16 cellular contexts compared by ENCODE assay signal in the genomic region with DNA sequence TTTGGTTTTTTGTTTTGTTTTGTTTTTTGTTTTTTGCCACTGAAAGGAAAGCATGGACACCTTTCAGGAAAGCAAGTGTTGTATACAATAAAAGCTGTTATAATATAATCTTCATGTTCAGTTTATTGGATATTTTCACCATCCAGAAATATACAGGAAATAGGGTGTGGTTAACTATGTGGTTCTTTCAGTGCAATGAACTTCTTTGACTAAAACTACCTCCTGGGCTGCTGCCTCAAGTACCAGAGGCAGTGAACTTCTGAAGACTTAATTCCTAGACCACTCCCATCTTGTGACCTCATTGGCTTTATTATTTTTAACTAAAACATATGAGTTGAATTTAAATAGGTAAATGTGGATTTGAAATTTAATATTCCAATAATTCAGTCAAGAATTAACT. TPM values are rescaled to one million over a fixed set of nuclear protein-coding genes. Genes with fewer than 3 reads are reported as not detected.
DNase-seq lines count a peak whose midpoint lies in the region; ATAC-seq and TF ChIP-seq lines count a peak whose summit lies in the region.
"Had no signal": no experiment of that assay in that cellular context is flagged by ENCODE, and none has a peak within 500 bp of the region (broad histone marks: within the 10 kb centered on the region; RNA-seq: fewer than 3 reads in every experiment).

No MANE protein-coding gene starts in this region.

- H3K9me3 Mint-ChIP-seq in CD4-positive, alpha-beta T cell, result no peaks in the 10 kb centered on the region
- H3K9me3 Mint-ChIP-seq in T-cell, result no peaks in the 10 kb centered on the region
- H3K9me3 Mint-ChIP-seq in effector memory CD8-positive, alpha-beta T cell, result no peaks in the 10 kb centered on the region

- no peaks in the 10 kb centered on the region for H3K36me3 Mint-ChIP-seq in CD4-positive, alpha-beta T cell (ENCODE audit: low read depth)
- H3K36me3 Mint-ChIP-seq in T-cell, result no peaks in the 10 kb centered on the region
- no peaks in the 10 kb centered on the region for H3K36me3 Mint-ChIP-seq in effector memory CD8-positive, alpha-beta T cell (ENCODE audit: insufficient read depth)

- POLR2A ChIA-PET in CD4-positive, alpha-beta T cell (lab: Charles Lee), result interaction anchor here (0.9 to 2.4 kb wide), 4 partner anchors 21 to 135 kb away, joined by 3 to 7 read pairs (median 6); partner anchors contain the start of gene TBL1XR1
- POLR2A ChIA-PET in T-cell (lab: Charles Lee), result no interaction called here

- H3K27ac Mint-ChIP-seq in CD4-positive, alpha-beta T cell, result peak overlapping the region; percentile 72
- H3K27ac Mint-ChIP-seq in T-cell, result peak overlapping the region; percentile 58 to 61
- H3K27ac Mint-ChIP-seq in effector memory CD8-positive, alpha-beta T cell, result peak overlapping the region in 1 of 2 donors; percentile 70

- H4K20me1 ChIP-seq in DND-41 (ENCODE audit: insufficient read depth, low read length), result no peaks in the 10 kb centered on the region

- H3K4me1 Mint-ChIP-seq in CD4-positive, alpha-beta T cell (ENCODE audit: low read depth), result peaks cover 47% of the 10 kb centered on the region
- H3K4me1 Mint-ChIP-seq in T-cell, result peaks cover 33 to 50% (median 39%) of the 10 kb centered on the region in 3 donors
- peaks cover 7% of the 10 kb centered on the region in 2 donors for H3K4me1 Mint-ChIP-seq in effector memory CD8-positive, alpha-beta T cell (ENCODE audit: low read depth in 2 of 2)

- H3K4me3 ChIP-seq in DND-41 (ENCODE audit: low read depth in 1 of 2, low read length in 2 of 2) (no peak overlapping the region), heart left ventricle (no peak overlapping the region)
- H3K4me3 ChIP-seq: HAP-1, Peyer's patch had no signal

- DNase-seq in CD4-positive, alpha-beta T cell, result no peak
- DNase-seq in DND-41 (peak; percentile 41), T-cell (peak in 2 of 34 experiments; percentile 4 to 14), HuH-7 (ENCODE audit: low spot score) (no peak), heart left ventricle (no peak), NCI-H2196 (lab: John Stamatoyannopoulos, UW; ENCODE audit: unreplicated experiment) (no peak)
- no peak for DNase-seq in effector memory CD8-positive, alpha-beta T cell
- DNase-seq: BE2C, DMS153, NCI-H1048, NCI-H1694 treated with DMSO at 0.1 percent for 48 hours, NCI-H446, NCI-H748 treated with DMSO at 0.1 percent for 48 hours, Peyer's patch, Right ventricle myocardium superior had no signal

- H3K27me3 ChIP-seq in CD4-positive, alpha-beta T cell (ENCODE audit: control insufficient read depth, insufficient read depth, low read length), result no peaks in the 10 kb centered on the region
- H3K27me3 ChIP-seq in DND-41 (ENCODE audit: insufficient read depth, low read length, poor library complexity), result no peaks in the 10 kb centered on the region
- no peaks in the 10 kb centered on the region for H3K27me3 ChIP-seq in heart left ventricle
- H3K27me3 ChIP-seq: BE2C, Peyer's patch had no signal

- H3K27ac ChIP-seq in CD4-positive, alpha-beta T cell (ENCODE audit: low read depth, low read length), result no peak overlapping the region
- H3K27ac ChIP-seq in DND-41 (ENCODE audit: low read length) (peak overlapping the region; percentile 21; the same call in 1 of the 2 replicates), heart left ventricle (no peak overlapping the region)
- H3K27ac ChIP-seq: Peyer's patch had no signal

- no peaks in the 10 kb centered on the region for H3K36me3 ChIP-seq in DND-41 (ENCODE audit: insufficient read depth, low read length)
- no peaks in the 10 kb centered on the region for H3K36me3 ChIP-seq in heart left ventricle
- H3K36me3 ChIP-seq: BE2C, HAP-1, Peyer's patch had no signal

- no peak for TF ChIP-seq CTCF in CD4-positive, alpha-beta T cell (IDR thresholded peaks at IDR 0.05)
- no peak for TF ChIP-seq CTCF in DND-41 (IDR thresholded peaks at IDR 0.05; ENCODE audit: borderline replicate concordance, extremely low read depth, low read length, poor library complexity, severe bottlenecking)
- TF ChIP-seq CTCF in heart left ventricle (IDR thresholded peaks at IDR 0.05), result no peak

- no peaks in the 10 kb centered on the region for H3K27me3 Mint-ChIP-seq in CD4-positive, alpha-beta T cell
- H3K27me3 Mint-ChIP-seq in T-cell, result no peaks in the 10 kb centered on the region
- H3K27me3 Mint-ChIP-seq in effector memory CD8-positive, alpha-beta T cell, result no peaks in the 10 kb centered on the region

- intact Hi-C loops in CD4-positive, alpha-beta T cell (cut with DNase I, micrococcal nuclease), result loop anchor here in 1 of 2 experiments (1.0 kb wide), 1 partner anchor 23 kb away; no protein-coding TSS in a partner anchor
- intact Hi-C loops in heart left ventricle (cut with DNase I), result loop anchor here in 1 of 10 donors (5.0 kb wide), 1 partner anchor 48 kb away; no protein-coding TSS in a partner anchor

- no peak overlapping the region for H3K4me2 ChIP-seq in DND-41 (ENCODE audit: insufficient read depth, low read length)

- no peak overlapping the region for H3K4me3 Mint-ChIP-seq in CD4-positive, alpha-beta T cell
- no peak overlapping the region for H3K4me3 Mint-ChIP-seq in T-cell
- H3K4me3 Mint-ChIP-seq in effector memory CD8-positive, alpha-beta T cell, result no peak overlapping the region

- H3K9ac ChIP-seq in DND-41 (ENCODE audit: low read depth, low read length), result no peak overlapping the region; the same call in 1 of the 2 replicates

- ATAC-seq in CD4-positive, alpha-beta T cell (ENCODE audit: poor library complexity), result peak; percentile 79
- ATAC-seq in DND-41 (ENCODE audit: insufficient read depth, low read depth), result peak; percentile 96
- peak; percentile 66 to 87 (median 78) for ATAC-seq in T-cell (replicated peaks in 1 of 4)
- ATAC-seq in effector memory CD8-positive, alpha-beta T cell (replicated peaks), result peak; percentile 32
- no peak for ATAC-seq in heart left ventricle

- H3K9me3 ChIP-seq in CD4-positive, alpha-beta T cell (ENCODE audit: control insufficient read depth, low read length), result no peaks in the 10 kb centered on the region
- H3K9me3 ChIP-seq in DND-41 (ENCODE audit: insufficient read depth, low read length, severe bottlenecking), result no peaks in the 10 kb centered on the region
- peaks cover 0 to 6% (median 0%) of the 10 kb centered on the region in 12 donors for H3K9me3 ChIP-seq in heart left ventricle
- H3K9me3 ChIP-seq: BE2C, Peyer's patch had no signal

- no peaks in the 10 kb centered on the region for H3K79me2 ChIP-seq in DND-41 (ENCODE audit: insufficient read depth, low read length)

- no peak overlapping the region for H2AFZ ChIP-seq in DND-41 (ENCODE audit: low read depth, low read length)

- peaks cover 20% of the 10 kb centered on the region for H3K4me1 ChIP-seq in DND-41 (ENCODE audit: insufficient read depth, low read length)
- H3K4me1 ChIP-seq in heart left ventricle, result peaks cover 0 to 16% (median 0%) of the 10 kb centered on the region in 12 donors
- H3K4me1 ChIP-seq: BE2C, HAP-1, Peyer's patch had no signal

- CTCF ChIA-PET in CD4-positive, alpha-beta T cell (lab: Charles Lee), result no interaction called here
- CTCF ChIA-PET in T-cell (lab: Charles Lee), result no interaction called here

- TF ChIP-seq POLR2A in heart left ventricle (IDR thresholded peaks at IDR 0.05), result no peak

RNA-seq across cellular contexts. Expression of gene TBL1XR1, which starts 27.1 kb away (rescaled TPM):
- 10 to 100 TPM; 63.2 to 67.8 TPM for total RNA-seq in CD4-positive, alpha-beta T cell
- total RNA-seq in T-cell (100 to 1,000 TPM; 120 to 156 (median 140) TPM), heart left ventricle (100 to 1,000 TPM in 6 of 9 donors, 10 to 100 TPM in 3; 50.0 to 176 (median 120) TPM)
- polyA plus RNA-seq in heart left ventricle, result 10 to 100 TPM; 24.0 to 46.0 TPM

Comparison
In these comparisons a context has a peak if more than half of its experiments do, and no peak if none do; other contexts are left out.
1. ATAC-seq: peak in CD4-positive, alpha-beta T cell (single experiment), DND-41 (single experiment), T-cell (4 of 4) and effector memory CD8-positive, alpha-beta T cell (single experiment); none in heart left ventricle (0 of 4).